In the genomic region with DNA sequence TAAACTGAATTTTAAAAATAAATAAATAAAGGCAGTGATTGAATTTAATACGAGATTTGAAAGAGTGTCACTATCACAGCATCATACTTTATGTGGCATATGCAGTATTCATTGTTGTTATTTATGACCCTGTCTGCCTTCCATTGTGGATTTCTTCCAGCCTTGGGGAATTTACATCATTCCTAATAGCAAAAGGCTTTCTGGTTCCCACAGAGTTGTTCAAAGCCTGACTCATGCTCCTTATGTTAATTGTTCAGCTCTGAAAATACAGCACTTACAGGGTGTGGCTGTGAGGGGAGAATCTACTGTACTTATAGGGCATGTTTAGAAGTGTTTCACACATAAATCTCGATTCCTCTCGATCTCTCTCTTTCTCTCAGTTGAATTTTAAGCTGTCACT, we compare ENCODE assay signal across 11 cellular contexts. TPM values are rescaled to one million over a fixed set of nuclear protein-coding genes. Genes with fewer than 3 reads are reported as not detected.
DNase-seq lines count a peak whose midpoint lies in the region; ATAC-seq and TF ChIP-seq lines count a peak whose summit lies in the region.
"Had no signal": no experiment of that assay in that cellular context is flagged by ENCODE, and none has a peak within 500 bp of the region (broad histone marks: within the 10 kb centered on the region; RNA-seq: fewer than 3 reads in every experiment).

No MANE protein-coding gene starts in this region.

- no peaks in the 10 kb centered on the region for H3K79me2 ChIP-seq in neural progenitor cell (ENCODE audit: low read depth)

- peaks cover 15% of the 10 kb centered on the region for H3K36me3 Mint-ChIP-seq in neural progenitor cell
- peaks cover 54% of the 10 kb centered on the region for H3K36me3 Mint-ChIP-seq in stimulated activated memory B cell treated with anti-CD40 and anti-IgM and Interleukin-4, amounts not matched to agents 10 μg/mL and 1 μg/mL and 100 μg/mL, for 72 hours

- H3K4me1 Mint-ChIP-seq in neural progenitor cell: peaks cover 57% of the 10 kb centered on the region
- no peaks in the 10 kb centered on the region for H3K4me1 Mint-ChIP-seq in stimulated activated memory B cell treated with anti-CD40 and anti-IgM and Interleukin-4, amounts not matched to agents 10 μg/mL and 1 μg/mL and 100 μg/mL, for 72 hours

- no peak overlapping the region for H3K27ac Mint-ChIP-seq in neural progenitor cell
- H3K27ac Mint-ChIP-seq in stimulated activated memory B cell treated with anti-CD40 and anti-IgM and Interleukin-4, amounts not matched to agents 10 μg/mL and 1 μg/mL and 100 μg/mL, for 72 hours: no peak overlapping the region
- H3K27ac Mint-ChIP-seq: natural killer cell treated with Interleukin-12 subunit alpha and Interleukin-12 subunit beta and Interleukin-15 and Interleukin-18, amount 100 ng/mL, for 72 hours had no signal

- no peaks in the 10 kb centered on the region for H4K20me1 ChIP-seq in neural progenitor cell (ENCODE audit: low read depth)

- no peak overlapping the region for H2AFZ ChIP-seq in neural progenitor cell (replicated peaks)

- H3K9me3 ChIP-seq in neural progenitor cell (ENCODE audit: low read depth): no peaks in the 10 kb centered on the region

- peak overlapping the region; percentile 58 for H3K4me2 ChIP-seq in neural progenitor cell

- H3K9me3 Mint-ChIP-seq in neural progenitor cell: peaks cover 9% of the 10 kb centered on the region
- no peaks in the 10 kb centered on the region for H3K9me3 Mint-ChIP-seq in stimulated activated memory B cell treated with anti-CD40 and anti-IgM and Interleukin-4, amounts not matched to agents 10 μg/mL and 1 μg/mL and 100 μg/mL, for 72 hours
- H3K9me3 Mint-ChIP-seq: natural killer cell treated with Interleukin-12 subunit alpha and Interleukin-12 subunit beta and Interleukin-15 and Interleukin-18, amount 100 ng/mL, for 72 hours had no signal

- H3K27ac ChIP-seq in neural progenitor cell: peak overlapping the region; percentile 74

- H3K4me3 ChIP-seq in epithelial cell of esophagus (ENCODE audit: low read length): no peak overlapping the region
- no peak overlapping the region for H3K4me3 ChIP-seq in neural progenitor cell

- peak; percentile 88 for DNase-seq in ELR (ENCODE audit: low read depth)
- DNase-seq in NCI-H69 (lab: John Stamatoyannopoulos, UW): peak; percentile 92
- peak; percentile 93 for DNase-seq in epithelial cell of esophagus (ENCODE audit: low read depth)
- peak; percentile 40 for DNase-seq in neural progenitor cell (ENCODE audit: low spot score)
- no peak for DNase-seq in RPMI8226
- DNase-seq in SKM-1 (lab: John Stamatoyannopoulos, UW; ENCODE audit: unreplicated experiment): no peak
- DNase-seq: activated effector memory CD4-positive, alpha-beta T cell treated with anti-CD3 and anti-CD28 coated beads, Interleukin-2, amount 50 U/mL, for 16 hours; NCI-H2029 had no signal

- TF ChIP-seq CTCF in epithelial cell of esophagus (IDR thresholded peaks at IDR 0.05; ENCODE audit: insufficient read depth, low read depth, low read length, missing control alignments) (no peak), neural progenitor cell (IDR thresholded peaks at IDR 0.05) (no peak)

- H3K36me3 ChIP-seq in neural progenitor cell: no peaks in the 10 kb centered on the region

- no peak overlapping the region for H3K9ac ChIP-seq in neural progenitor cell

- no peaks in the 10 kb centered on the region for H3K27me3 ChIP-seq in neural progenitor cell

- H3K27me3 Mint-ChIP-seq in neural progenitor cell (ENCODE audit: insufficient read depth, low read depth): peaks cover 8% of the 10 kb centered on the region
- H3K27me3 Mint-ChIP-seq in stimulated activated memory B cell treated with anti-CD40 and anti-IgM and Interleukin-4, amounts not matched to agents 10 μg/mL and 1 μg/mL and 100 μg/mL, for 72 hours: no peaks in the 10 kb centered on the region
- H3K27me3 Mint-ChIP-seq: natural killer cell treated with Interleukin-12 subunit alpha and Interleukin-12 subunit beta and Interleukin-15 and Interleukin-18, amount 100 ng/mL, for 72 hours had no signal

- H3F3A ChIP-seq in neural progenitor cell (ENCODE audit: low read depth): peaks cover 26% of the 10 kb centered on the region

- peaks cover 49% of the 10 kb centered on the region for H3K4me1 ChIP-seq in neural progenitor cell

- no peak overlapping the region for H3K4me3 Mint-ChIP-seq in neural progenitor cell
- H3K4me3 Mint-ChIP-seq in stimulated activated memory B cell treated with anti-CD40 and anti-IgM and Interleukin-4, amounts not matched to agents 10 μg/mL and 1 μg/mL and 100 μg/mL, for 72 hours: no peak overlapping the region
- H3K4me3 Mint-ChIP-seq: natural killer cell treated with Interleukin-12 subunit alpha and Interleukin-12 subunit beta and Interleukin-15 and Interleukin-18, amount 100 ng/mL, for 72 hours had no signal

- no peak for ATAC-seq in HG03469 (IDR thresholded peaks at IDR 0.05; ENCODE audit: unreplicated experiment)
- no peak for ATAC-seq in stimulated activated memory B cell treated with anti-CD40 and anti-IgM and Interleukin-4, amounts not matched to agents 10 μg/mL and 1 μg/mL and 100 μg/mL, for 72 hours
- ATAC-seq: natural killer cell treated with Interleukin-12 subunit alpha and Interleukin-12 subunit beta and Interleukin-15 and Interleukin-18, amount 100 ng/mL, for 72 hours had no signal

RNA-seq across cellular contexts. Expression of a gene that starts 54.4 kb away (rescaled TPM):
- total RNA-seq in neural progenitor cell (ENCODE audit: low replicate concordance): 121 and 129 TPM in 2 replicates

Comparison
In these comparisons a context has a peak if more than half of its experiments do, and no peak if none do; other contexts are left out.
1. DNase-seq: peak in ELR (single experiment), NCI-H69 (single experiment), epithelial cell of esophagus (single experiment) and neural progenitor cell (single experiment); none in RPMI8226 (single experiment) and SKM-1 (single experiment).